8 cellular contexts compared by ENCODE assay signal in the genomic region with DNA sequence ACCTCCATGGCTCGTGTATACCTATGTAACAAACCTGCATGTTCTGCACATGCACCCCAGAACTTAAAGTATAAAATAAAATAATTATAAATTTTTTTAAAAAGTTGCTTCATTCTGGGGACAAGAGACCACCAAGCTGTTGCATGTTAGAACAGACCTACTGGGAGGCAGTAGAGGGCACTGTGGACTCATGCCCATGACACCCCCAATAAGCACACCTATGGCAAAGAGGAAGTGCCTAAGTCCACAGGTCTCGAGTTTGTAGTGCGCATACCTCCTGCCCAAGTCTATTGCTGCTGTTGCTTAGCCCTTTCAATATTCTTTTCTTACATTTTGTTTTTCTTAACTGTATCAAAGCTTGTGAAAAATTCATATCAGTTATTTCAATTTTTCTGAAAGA.
A peak's percentile ranks its signal among the peaks of the same experiment; 100 is the strongest.
DNase-seq lines count a peak whose midpoint lies in the region; ATAC-seq and TF ChIP-seq lines count a peak whose summit lies in the region.

No MANE protein-coding gene starts in this region.

- no peaks in the 10 kb centered on the region for H4K20me1 ChIP-seq in GM23338 (replicated peaks; ENCODE audit: insufficient read depth)
- H4K20me1 ChIP-seq in PC-3 (ENCODE audit: low read length), result no peaks in the 10 kb centered on the region

- no peaks in the 10 kb centered on the region; the same call in 2 of the 3 replicates for H3K4me1 Mint-ChIP-seq in GM23338

- no peaks in the 10 kb centered on the region for H3K36me3 ChIP-seq in GM23338 (ENCODE audit: insufficient read depth)
- no peaks in the 10 kb centered on the region for H3K36me3 ChIP-seq in PC-3 (ENCODE audit: low read depth, low read length)
- no peaks in the 10 kb centered on the region for H3K36me3 ChIP-seq in kidney epithelial cell (ENCODE audit: control insufficient read depth, insufficient read depth, low read length)

- H3K9me2 ChIP-seq in GM23338 (ENCODE audit: insufficient read depth), result peaks cover 3% of the 10 kb centered on the region; the same call in 1 of the 2 replicates
- H3K9me2 ChIP-seq in PC-3 (replicated peaks; ENCODE audit: low read length), result no peaks in the 10 kb centered on the region

- no peaks in the 10 kb centered on the region for H3K27me3 Mint-ChIP-seq in GM23338 (ENCODE audit: insufficient read depth, low read depth, poor library complexity)

- no peak overlapping the region for H3K9ac ChIP-seq in PC-3 (ENCODE audit: low read length)

- H3K4me3 ChIP-seq in GM12864 (ENCODE audit: low read depth, low read length) (no peak overlapping the region), GM23338 (no peak overlapping the region), PC-3 (ENCODE audit: low read length) (no peak overlapping the region), kidney epithelial cell (ENCODE audit: low read depth, low read length) (no peak overlapping the region)

- POLR2A ChIA-PET in PC-3 (lab: Charles Lee; ENCODE audit: unreplicated experiment), result interaction anchor here (0.7 kb wide), 1 partner anchor 137 kb away, joined by 5 read pairs; no protein-coding TSS in a partner anchor

- H3K27ac ChIP-seq in GM23338 (ENCODE audit: low read depth) (no peak overlapping the region), PC-3 (ENCODE audit: low read length) (no peak overlapping the region)

- H3K27me3 ChIP-seq in GM23338 (ENCODE audit: insufficient read depth) (no peaks in the 10 kb centered on the region), PC-3 (ENCODE audit: low read length) (no peaks in the 10 kb centered on the region), kidney epithelial cell (ENCODE audit: control insufficient read depth, insufficient read depth, low read length) (no peaks in the 10 kb centered on the region)

- no peak overlapping the region for H3K4me3 Mint-ChIP-seq in GM23338

- no peaks in the 10 kb centered on the region for H3K9me3 Mint-ChIP-seq in GM23338

- H3K9me3 ChIP-seq in PC-3 (ENCODE audit: low read length), result no peaks in the 10 kb centered on the region

- H3F3A ChIP-seq in GM23338 (replicated peaks; ENCODE audit: low read depth) (no peaks in the 10 kb centered on the region), PC-3 (ENCODE audit: low read length, unreplicated experiment) (no peaks in the 10 kb centered on the region)

- H2AFZ ChIP-seq in GM23338, result no peak overlapping the region
- no peak overlapping the region for H2AFZ ChIP-seq in PC-3 (ENCODE audit: low read length)

- H3K79me2 ChIP-seq in GM23338 (replicated peaks; ENCODE audit: insufficient read depth), result no peaks in the 10 kb centered on the region
- H3K79me2 ChIP-seq in PC-3 (ENCODE audit: low read length), result no peaks in the 10 kb centered on the region

- H3K4me2 ChIP-seq in GM23338, result no peak overlapping the region
- H3K4me2 ChIP-seq in PC-3 (ENCODE audit: low read length), result no peak overlapping the region

- intact Hi-C loops in PC-3 (cut with micrococcal nuclease), result no loop called here

- no peaks in the 10 kb centered on the region for H3K4me1 ChIP-seq in GM23338 (ENCODE audit: insufficient read depth)
- H3K4me1 ChIP-seq in PC-3 (ENCODE audit: insufficient read depth, low read length), result peaks cover 13% of the 10 kb centered on the region; the same call in 1 of the 2 replicates

- TF ChIP-seq CTCF in GM12864 (IDR thresholded peaks at IDR 0.05; ENCODE audit: low read depth, low read length, missing control alignments) (peak; percentile 48), GM23338 (conservative IDR thresholded peaks at IDR 0.05; ENCODE audit: low read depth in 2 of 2) (peak; percentile 46 to 72), PC-3 (conservative IDR thresholded peaks at IDR 0.05; ENCODE audit: low read depth, low read length) (peak; percentile 43), kidney epithelial cell (IDR thresholded peaks at IDR 0.05; ENCODE audit: insufficient read depth, low read length, poor library complexity, severe bottlenecking) (peak; percentile 11)

- ATAC-seq in GM23338 (peak; percentile 94), PC-3 (peak; percentile 70)

- BruUV-seq in PC-3 (replicated peaks; lab: Mats Ljungman, UMichigan), result no TSS peak

- CTCF ChIA-PET in PC-3 (lab: Charles Lee), result interaction anchor here (0.5 kb wide), 1 partner anchor 18 kb away, joined by 4 read pairs; no protein-coding TSS in a partner anchor

- H3K27ac Mint-ChIP-seq in GM23338, result no peak overlapping the region

- peak; percentile 34 for DNase-seq in GM12864 (ENCODE audit: low read depth)
- DNase-seq in GM23338 (ENCODE audit: low spot score), result peak; percentile 48
- DNase-seq in PC-3, result peak; percentile 49
- no peak for DNase-seq in kidney epithelial cell (ENCODE audit: low read depth)
- no peak for DNase-seq in NCI-H2029 treated with DMSO at 0.1 percent for 48 hours (lab: John Stamatoyannopoulos, UW)
- DNase-seq in activated CD8-positive, alpha-beta memory T cell treated with anti-CD3 and anti-CD28 coated beads, Interleukin-2, amount 50 U/mL, for 4 hours, result no peak
- no peak for DNase-seq in stimulated activated CD4-positive, alpha-beta T cell treated with anti-CD3 and anti-CD28 coated beads, Interleukin-12 subunit alpha, Interleukin-12 subunit beta, amount 100 ng/mL, for 4 hours
- no peak for DNase-seq in stimulated activated CD4-positive, alpha-beta T cell treated with anti-CD3 and anti-CD28 coated beads, Interleukin-2, amount 100 ng/mL, for 24 hours

- H3K36me3 Mint-ChIP-seq in GM23338 (ENCODE audit: low read depth), result no peaks in the 10 kb centered on the region

TF ChIP-seq in GM23338, 12 proteins besides CTCF, POLR2A, EP300 and RAD21:
- TF ChIP-seq ZNF331 (CRISPR knock-in tag; IDR thresholded peaks at IDR 0.05; ENCODE audit: low read depth) (no peak), JUNB (IDR thresholded peaks at IDR 0.05; ENCODE audit: unreplicated experiment) (no peak), CREB1 (CRISPR knock-in tag; IDR thresholded peaks at IDR 0.05; ENCODE audit: low read depth) (no peak)

Comparison
In these comparisons a context has a peak if more than half of its experiments do, and no peak if none do; other contexts are left out.
1. DNase-seq: peak in GM12864 (single experiment), GM23338 (single experiment) and PC-3 (single experiment); none in kidney epithelial cell (single experiment), NCI-H2029 treated with DMSO at 0.1 percent for 48 hours (single experiment), activated CD8-positive, alpha-beta memory T cell treated with anti-CD3 and anti-CD28 coated beads, Interleukin-2, amount 50 U/mL, for 4 hours (single experiment), stimulated activated CD4-positive, alpha-beta T cell treated with anti-CD3 and anti-CD28 coated beads, Interleukin-12 subunit alpha, Interleukin-12 subunit beta, amount 100 ng/mL, for 4 hours (single experiment) and stimulated activated CD4-positive, alpha-beta T cell treated with anti-CD3 and anti-CD28 coated beads, Interleukin-2, amount 100 ng/mL, for 24 hours (0 of 2).
2. Peak in every context shown above with its lines, with median percentiles within 50 percentile points of each other: CTCF ChIP-seq.